In genomic region chr3:110494728-110495127, GRCh38 we compare ENCODE assay signal across 27 cellular contexts.
"Had no signal": no experiment of that assay in that cellular context is flagged by ENCODE, and none has a peak within 500 bp of the region (broad histone marks: within the 10 kb centered on the region; RNA-seq: fewer than 3 reads in every experiment).

No MANE protein-coding gene starts in this region.

- ATAC-seq: activated CD8-positive, alpha-beta memory T cell treated with anti-CD3 and anti-CD28 coated beads, Interleukin-2, amount 10 ng/mL, durations not matched to agents 7 days and 5 days; activated naive CD4-positive, alpha-beta T cell treated with anti-CD3 and anti-CD28 coated beads, Interleukin-2, amount 50 U/mL, for 72 hours; activated naive CD8-positive, alpha-beta T cell treated with anti-CD3 and anti-CD28 coated beads, Interleukin-2, amount 50 U/mL, for 24 hours; body of pancreas; SK-N-SH treated with all-trans-retinoic acid at 6 μM for 48 hours had no signal

- H3K27me3 ChIP-seq: ascending aorta, body of pancreas, MG63, SJSA1 had no signal

- DNase-seq: activated CD4-positive, alpha-beta T cell treated with anti-CD3 and anti-CD28 coated beads for 48 hours; activated CD4-positive, alpha-beta T cell treated with anti-CD3 and anti-CD28 coated beads, Interleukin-2, amount 50 U/mL, for 48 hours; activated CD4-positive, CD25-positive, alpha-beta regulatory T cell treated with anti-CD3 and anti-CD28 coated beads, Interleukin-2, amount 50 U/mL, for 72 hours; activated CD8-positive, alpha-beta memory T cell treated with anti-CD3 and anti-CD28 coated beads, Interleukin-2, amount 10 ng/mL, durations not matched to agents 7 days and 5 days; activated effector memory CD4-positive, alpha-beta T cell treated with Interleukin-2 at 50 U/mL for 16 hours; activated naive CD4-positive, alpha-beta T cell treated with Interleukin-2 at 50 U/mL for 16 hours; activated naive CD8-positive, alpha-beta T cell treated with anti-CD3 and anti-CD28 coated beads, Interleukin-2, amount 50 U/mL, for 24 hours; activated T-cell treated with anti-CD3 and anti-CD28 coated beads, Interleukin-2, amount 50 U/mL, for 24 hours; amniotic stem cell; body of pancreas; central memory CD4-positive, alpha-beta T cell; MG63; MV-4-11; NCI-H1092 treated with DMSO at 0.1 percent for 48 hours; NCI-H1436; NCI-H1694 treated with DMSO at 0.1 percent for 48 hours; NCI-H2029 treated with DMSO at 0.1 percent for 48 hours; NCI-H510A treated with DMSO at 0.1 percent for 48 hours; NCI-H69; SHP77; SW 1271 had no signal

- H3K4me1 ChIP-seq: ascending aorta, SJSA1 had no signal

- H3K9me3 ChIP-seq: ascending aorta, body of pancreas, SJSA1 had no signal

- H3K4me3 ChIP-seq: ascending aorta, body of pancreas, MG63, SJSA1 had no signal

- H3K36me3 ChIP-seq: ascending aorta, MG63, SJSA1 had no signal

- FAIRE-seq: bronchial epithelial cell, RCC 7860 had no signal

- H3K27ac ChIP-seq: ascending aorta, body of pancreas, SJSA1 had no signal
